10 cellular contexts compared by ENCODE assay signal in the genomic region with DNA sequence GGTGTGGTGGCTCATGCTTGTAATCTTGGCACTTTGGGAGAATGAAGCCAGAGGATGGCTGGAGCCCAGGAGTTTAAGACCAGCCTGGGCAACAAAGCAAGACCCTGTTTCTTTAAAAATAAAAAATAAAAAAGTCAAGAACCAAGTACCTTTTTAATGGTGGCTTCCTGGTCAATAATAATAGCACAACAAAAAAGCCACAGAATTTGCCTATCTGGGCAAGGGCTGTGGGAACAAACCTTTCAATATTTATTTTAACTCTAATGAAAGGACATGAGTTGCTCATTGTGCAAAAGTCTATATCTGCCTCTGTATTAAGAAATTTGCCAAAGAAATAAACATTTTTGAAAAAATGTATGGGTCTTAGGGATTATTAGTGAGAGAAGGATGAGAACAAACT. TPM values are rescaled to one million over a fixed set of nuclear protein-coding genes. Genes with fewer than 3 reads are reported as not detected.
DNase-seq lines count a peak whose midpoint lies in the region; ATAC-seq and TF ChIP-seq lines count a peak whose summit lies in the region.
"Had no signal": no experiment of that assay in that cellular context is flagged by ENCODE, and none has a peak within 500 bp of the region (broad histone marks: within the 10 kb centered on the region; RNA-seq: fewer than 3 reads in every experiment).

No MANE protein-coding gene starts in this region.

- H3K4me3 Mint-ChIP-seq in activated CD4-positive, alpha-beta T cell treated with anti-CD3 and anti-CD28 coated beads, Interleukin-2, amount 10 ng/mL, durations not matched to agents 24 days and 14 days, result peak overlapping the region; percentile 92
- no peak overlapping the region for H3K4me3 Mint-ChIP-seq in stimulated activated memory B cell treated with anti-CD40 and anti-IgM and Interleukin-4, amounts not matched to agents 10 μg/mL and 1 μg/mL and 100 μg/mL, for 72 hours

- no peak for TF ChIP-seq POLR2A in esophagus squamous epithelium (IDR thresholded peaks at IDR 0.05)

- H3K4me1 Mint-ChIP-seq in activated CD4-positive, alpha-beta T cell treated with anti-CD3 and anti-CD28 coated beads, Interleukin-2, amount 10 ng/mL, durations not matched to agents 24 days and 14 days, result peaks cover 61% of the 10 kb centered on the region
- peaks cover 55% of the 10 kb centered on the region for H3K4me1 Mint-ChIP-seq in stimulated activated memory B cell treated with anti-CD40 and anti-IgM and Interleukin-4, amounts not matched to agents 10 μg/mL and 1 μg/mL and 100 μg/mL, for 72 hours

- TF ChIP-seq CTCF in WERI-Rb-1 (IDR thresholded peaks at IDR 0.05; ENCODE audit: low read depth, low read length) (no peak), fibroblast of the aortic adventitia (IDR thresholded peaks at IDR 0.05; ENCODE audit: insufficient read depth, low read length) (no peak), esophagus squamous epithelium (IDR thresholded peaks at IDR 0.05) (no peak)

- no peaks in the 10 kb centered on the region for H3K9me3 Mint-ChIP-seq in activated CD4-positive, alpha-beta T cell treated with anti-CD3 and anti-CD28 coated beads, Interleukin-2, amount 10 ng/mL, durations not matched to agents 24 days and 14 days
- H3K9me3 Mint-ChIP-seq in stimulated activated memory B cell treated with anti-CD40 and anti-IgM and Interleukin-4, amounts not matched to agents 10 μg/mL and 1 μg/mL and 100 μg/mL, for 72 hours, result no peaks in the 10 kb centered on the region
- H3K9me3 Mint-ChIP-seq: activated B cell treated with CpG ODN at 0.5 μM for 24 hours had no signal

- H3K9me3 ChIP-seq in WERI-Rb-1 (ENCODE audit: severe bottlenecking) (no peaks in the 10 kb centered on the region), esophagus squamous epithelium (no peaks in the 10 kb centered on the region)

- H3K36me3 ChIP-seq in WERI-Rb-1 (peaks cover 29% of the 10 kb centered on the region), esophagus squamous epithelium (peaks cover 0 to 12% (median 0%) of the 10 kb centered on the region in 3 donors)

- H3K4me1 ChIP-seq in esophagus squamous epithelium, result peaks cover 25 to 90% (median 40%) of the 10 kb centered on the region in 3 donors

- H3K4me3 ChIP-seq in WERI-Rb-1 (ENCODE audit: low read depth, low read length) (no peak overlapping the region), fibroblast of the aortic adventitia (ENCODE audit: low read depth, low read length) (peak overlapping the region; percentile 79), esophagus squamous epithelium (peak overlapping the region in 2 of 4 donors; percentile 94 to 97)

- H3K27me3 ChIP-seq in WERI-Rb-1 (ENCODE audit: insufficient read depth, low read depth, severe bottlenecking), result no peaks in the 10 kb centered on the region
- H3K27me3 ChIP-seq in esophagus squamous epithelium, result no peaks in the 10 kb centered on the region

- H3K27ac ChIP-seq in WERI-Rb-1 (peak overlapping the region; percentile 72), esophagus squamous epithelium (peak overlapping the region in 2 of 4 donors; percentile 90 to 96)

- peak overlapping the region; percentile 90 for H3K27ac Mint-ChIP-seq in activated CD4-positive, alpha-beta T cell treated with anti-CD3 and anti-CD28 coated beads, Interleukin-2, amount 10 ng/mL, durations not matched to agents 24 days and 14 days
- H3K27ac Mint-ChIP-seq in stimulated activated memory B cell treated with anti-CD40 and anti-IgM and Interleukin-4, amounts not matched to agents 10 μg/mL and 1 μg/mL and 100 μg/mL, for 72 hours, result peak overlapping the region; percentile 85

- DNase-seq in activated CD4-positive, alpha-beta T cell treated with anti-CD3 and anti-CD28 coated beads, Interleukin-2, amount 10 ng/mL, durations not matched to agents 24 days and 14 days, result no peak
- no peak for DNase-seq in activated CD4-positive, alpha-beta T cell treated with anti-CD3 and anti-CD28 coated beads, Interleukin-2, amount 50 U/mL, for 4 hours
- DNase-seq in WERI-Rb-1 (no peak), fibroblast of the aortic adventitia (ENCODE audit: low read depth) (no peak), esophagus squamous epithelium (lab: John Stamatoyannopoulos, UW) (no peak), NCI-H1092 (lab: John Stamatoyannopoulos, UW) (no peak), SIG-M5 treated with dmso at 0.1 percent for 504 hours (lab: John Stamatoyannopoulos, UW; ENCODE audit: unreplicated experiment) (no peak)
- DNase-seq: ACHN, activated B cell treated with CpG ODN at 0.5 μM for 24 hours had no signal

- no peak for ATAC-seq in stimulated activated memory B cell treated with anti-CD40 and anti-IgM and Interleukin-4, amounts not matched to agents 10 μg/mL and 1 μg/mL and 100 μg/mL, for 72 hours

- H3K36me3 Mint-ChIP-seq in activated CD4-positive, alpha-beta T cell treated with anti-CD3 and anti-CD28 coated beads, Interleukin-2, amount 10 ng/mL, durations not matched to agents 24 days and 14 days (ENCODE audit: low read depth), result peaks cover 20% of the 10 kb centered on the region
- H3K36me3 Mint-ChIP-seq in stimulated activated memory B cell treated with anti-CD40 and anti-IgM and Interleukin-4, amounts not matched to agents 10 μg/mL and 1 μg/mL and 100 μg/mL, for 72 hours, result no peaks in the 10 kb centered on the region

- no peaks in the 10 kb centered on the region for H3K27me3 Mint-ChIP-seq in activated CD4-positive, alpha-beta T cell treated with anti-CD3 and anti-CD28 coated beads, Interleukin-2, amount 10 ng/mL, durations not matched to agents 24 days and 14 days
- H3K27me3 Mint-ChIP-seq in stimulated activated memory B cell treated with anti-CD40 and anti-IgM and Interleukin-4, amounts not matched to agents 10 μg/mL and 1 μg/mL and 100 μg/mL, for 72 hours, result no peaks in the 10 kb centered on the region
- H3K27me3 Mint-ChIP-seq: activated B cell treated with CpG ODN at 0.5 μM for 24 hours had no signal

- intact Hi-C loops in activated CD4-positive, alpha-beta T cell treated with anti-CD3 and anti-CD28 coated beads, Interleukin-2, amount 10 ng/mL, durations not matched to agents 24 days and 14 days (cut with micrococcal nuclease), result loop anchor here (5.0 kb wide), 2 partner anchors 40 to 120 kb away; no protein-coding TSS in a partner anchor
- intact Hi-C loops in esophagus squamous epithelium (cut with DNase I), result no loop called here

RNA-seq across cellular contexts. Expression of a gene that starts 2.1 kb away (rescaled TPM):
- total RNA-seq in activated CD4-positive, alpha-beta T cell treated with anti-CD3 and anti-CD28 coated beads, Interleukin-2, amount 10 ng/mL, durations not matched to agents 24 days and 14 days, result 62.4 and 63.9 TPM in 2 replicates
- total RNA-seq in fibroblast of the aortic adventitia (ENCODE audit: low replicate concordance), result 19.3 and 38.8 TPM in 2 replicates
- 10 to 100 TPM; 10.2 to 25.2 (median 13.8) TPM for total RNA-seq in esophagus squamous epithelium
